In genomic region chr1:15152318-15153183, GRCh38 we compare ENCODE assay signal across 1 cellular context.
TF ChIP-seq lines count a peak whose summit lies in the region.

No MANE protein-coding gene starts in this region.

TF ChIP-seq in K562, 482 proteins besides CTCF, POLR2A, EP300 and RAD21 (continued from another document):
- 0 out of 2 replicates have a peak, but pooled peaks have one; percentile 63 for TF ChIP-seq RREB1 (CRISPR knock-in tag; IDR thresholded peaks at IDR 0.05)
- TF ChIP-seq, protein P1, sequence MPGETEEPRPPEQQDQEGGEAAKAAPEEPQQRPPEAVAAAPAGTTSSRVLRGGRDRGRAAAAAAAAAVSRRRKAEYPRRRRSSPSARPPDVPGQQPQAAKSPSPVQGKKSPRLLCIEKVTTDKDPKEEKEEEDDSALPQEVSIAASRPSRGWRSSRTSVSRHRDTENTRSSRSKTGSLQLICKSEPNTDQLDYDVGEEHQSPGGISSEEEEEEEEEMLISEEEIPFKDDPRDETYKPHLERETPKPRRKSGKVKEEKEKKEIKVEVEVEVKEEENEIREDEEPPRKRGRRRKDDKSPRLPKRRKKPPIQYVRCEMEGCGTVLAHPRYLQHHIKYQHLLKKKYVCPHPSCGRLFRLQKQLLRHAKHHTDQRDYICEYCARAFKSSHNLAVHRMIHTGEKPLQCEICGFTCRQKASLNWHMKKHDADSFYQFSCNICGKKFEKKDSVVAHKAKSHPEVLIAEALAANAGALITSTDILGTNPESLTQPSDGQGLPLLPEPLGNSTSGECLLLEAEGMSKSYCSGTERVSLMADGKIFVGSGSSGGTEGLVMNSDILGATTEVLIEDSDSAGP (CRISPR knock-in tag; IDR thresholded peaks at IDR 0.05): no peak
- no peak for TF ChIP-seq NFE2 (IDR thresholded peaks at IDR 0.05; ENCODE audit: low read depth)
- TF ChIP-seq, protein P2, sequence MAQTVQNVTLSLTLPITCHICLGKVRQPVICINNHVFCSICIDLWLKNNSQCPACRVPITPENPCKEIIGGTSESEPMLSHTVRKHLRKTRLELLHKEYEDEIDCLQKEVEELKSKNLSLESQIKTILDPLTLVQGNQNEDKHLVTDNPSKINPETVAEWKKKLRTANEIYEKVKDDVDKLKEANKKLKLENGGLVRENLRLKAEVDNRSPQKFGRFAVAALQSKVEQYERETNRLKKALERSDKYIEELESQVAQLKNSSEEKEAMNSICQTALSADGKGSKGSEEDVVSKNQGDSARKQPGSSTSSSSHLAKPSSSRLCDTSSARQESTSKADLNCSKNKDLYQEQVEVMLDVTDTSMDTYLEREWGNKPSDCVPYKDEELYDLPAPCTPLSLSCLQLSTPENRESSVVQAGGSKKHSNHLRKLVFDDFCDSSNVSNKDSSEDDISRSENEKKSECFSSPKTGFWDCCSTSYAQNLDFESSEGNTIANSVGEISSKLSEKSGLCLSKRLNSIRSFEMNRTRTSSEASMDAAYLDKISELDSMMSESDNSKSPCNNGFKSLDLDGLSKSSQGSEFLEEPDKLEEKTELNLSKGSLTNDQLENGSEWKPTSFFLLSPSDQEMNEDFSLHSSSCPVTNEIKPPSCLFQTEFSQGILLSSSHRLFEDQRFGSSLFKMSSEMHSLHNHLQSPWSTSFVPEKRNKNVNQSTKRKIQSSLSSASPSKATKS (CRISPR knock-in tag; IDR thresholded peaks at IDR 0.05): no peak
- TF ChIP-seq RFX5 (IDR thresholded peaks at IDR 0.05; ENCODE audit: low read depth, low read length): no peak
- no peak for TF ChIP-seq ID3 (CRISPR knock-in tag; IDR thresholded peaks at IDR 0.05)
- TF ChIP-seq ID3 (tag; IDR thresholded peaks at IDR 0.05): no peak
- TF ChIP-seq HNRNPUL1 (IDR thresholded peaks at IDR 0.05; ENCODE audit: low read length): no peak
- TF ChIP-seq ZNF780A (CRISPR knock-in tag; IDR thresholded peaks at IDR 0.05): no peak
- TF ChIP-seq TFAP4 (CRISPR knock-in tag; IDR thresholded peaks at IDR 0.05; ENCODE audit: borderline replicate concordance): peak; percentile 82
- TF ChIP-seq LEF1 (IDR thresholded peaks at IDR 0.05): peak; percentile 90
- TF ChIP-seq, protein P3, sequence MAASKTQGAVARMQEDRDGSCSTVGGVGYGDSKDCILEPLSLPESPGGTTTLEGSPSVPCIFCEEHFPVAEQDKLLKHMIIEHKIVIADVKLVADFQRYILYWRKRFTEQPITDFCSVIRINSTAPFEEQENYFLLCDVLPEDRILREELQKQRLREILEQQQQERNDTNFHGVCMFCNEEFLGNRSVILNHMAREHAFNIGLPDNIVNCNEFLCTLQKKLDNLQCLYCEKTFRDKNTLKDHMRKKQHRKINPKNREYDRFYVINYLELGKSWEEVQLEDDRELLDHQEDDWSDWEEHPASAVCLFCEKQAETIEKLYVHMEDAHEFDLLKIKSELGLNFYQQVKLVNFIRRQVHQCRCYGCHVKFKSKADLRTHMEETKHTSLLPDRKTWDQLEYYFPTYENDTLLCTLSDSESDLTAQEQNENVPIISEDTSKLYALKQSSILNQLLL (CRISPR knock-in tag; IDR thresholded peaks at IDR 0.05; ENCODE audit: borderline replicate concordance): no peak
- TF ChIP-seq MYBL2 (IDR thresholded peaks at IDR 0.05; ENCODE audit: low read depth): no peak
- TF ChIP-seq MYBL2 (CRISPR knock-in tag; IDR thresholded peaks at IDR 0.05; ENCODE audit: borderline replicate concordance): no peak
